ENCODE assay signal across 8 cellular contexts in the genomic region with DNA sequence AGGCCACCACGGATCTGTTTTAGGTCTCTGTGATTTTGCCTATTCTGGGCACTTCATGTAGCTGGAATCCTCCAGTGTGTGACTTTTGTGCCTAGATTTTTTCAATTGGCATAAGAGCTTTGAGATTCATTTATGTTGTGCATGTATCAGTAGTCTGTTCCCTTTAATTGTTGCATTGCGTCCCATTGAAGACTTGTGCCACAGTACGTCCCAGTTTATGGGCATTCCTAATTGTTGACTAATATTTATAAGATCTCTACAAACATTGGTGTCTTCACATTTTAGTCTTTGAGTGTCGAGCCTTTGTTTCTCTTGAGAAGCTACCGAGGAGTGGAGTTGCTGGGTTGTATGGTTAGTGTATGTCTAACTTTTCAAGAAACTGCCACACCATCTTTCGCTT. TPM values are rescaled to one million over a fixed set of nuclear protein-coding genes. Genes with fewer than 3 reads are reported as not detected.
DNase-seq lines count a peak whose midpoint lies in the region; ATAC-seq and TF ChIP-seq lines count a peak whose summit lies in the region.

No MANE protein-coding gene starts in this region.

- H3K27ac ChIP-seq in CD4-positive, alpha-beta memory T cell (ENCODE audit: low read depth, low read length): no peak overlapping the region
- H3K27ac ChIP-seq in KMS-11 (no peak overlapping the region), coronary artery (no peak overlapping the region), parathyroid adenoma (no peak overlapping the region)

- no peaks in the 10 kb centered on the region for H3K27me3 ChIP-seq in CD4-positive, alpha-beta memory T cell (ENCODE audit: insufficient read depth, low read length)
- no peaks in the 10 kb centered on the region for H3K27me3 ChIP-seq in KMS-11 (ENCODE audit: insufficient read depth, low read depth)
- H3K27me3 ChIP-seq in parathyroid adenoma (ENCODE audit: control insufficient read depth, insufficient read depth, low read length): no peaks in the 10 kb centered on the region
- H3K27me3 ChIP-seq in HAP-1 (ENCODE audit: low read depth): peaks cover 6% of the 10 kb centered on the region

- no peak for TF ChIP-seq CTCF in KMS-11 (conservative IDR thresholded peaks at IDR 0.05; ENCODE audit: low read depth, low read length)
- TF ChIP-seq CTCF in coronary artery (IDR thresholded peaks at IDR 0.05): no peak
- no peak for TF ChIP-seq CTCF in parathyroid adenoma (IDR thresholded peaks at IDR 0.05)

- H3K36me3 Mint-ChIP-seq in CD4-positive, alpha-beta memory T cell: peaks cover 0 to 3% of the 10 kb centered on the region in 2 donors

- no peak overlapping the region for H3K4me3 ChIP-seq in CD4-positive, alpha-beta memory T cell (ENCODE audit: low read length in 2 of 2)
- H3K4me3 ChIP-seq in KMS-11 (IDR thresholded peaks at IDR 0.05; ENCODE audit: insufficient read depth, low read depth, low read length) (no peak overlapping the region), coronary artery (peak overlapping the region; percentile 92), parathyroid adenoma (ENCODE audit: low read depth, low read length) (peak overlapping the region; percentile 24), HAP-1 (no peak overlapping the region)

- H3K9me3 ChIP-seq in CD4-positive, alpha-beta memory T cell (ENCODE audit: control insufficient read depth in 1 of 2, low read length in 2 of 2): no peaks in the 10 kb centered on the region
- no peaks in the 10 kb centered on the region for H3K9me3 ChIP-seq in parathyroid adenoma (ENCODE audit: control insufficient read depth, low read length)
- no peaks in the 10 kb centered on the region for H3K9me3 ChIP-seq in HAP-1

- H3K27ac Mint-ChIP-seq in CD4-positive, alpha-beta memory T cell: peak overlapping the region; percentile 26 to 88 (median 66)

- H3K79me2 ChIP-seq in KMS-11 (ENCODE audit: insufficient read depth, low read depth) (no peaks in the 10 kb centered on the region), parathyroid adenoma (peaks cover 6% of the 10 kb centered on the region)

- peaks cover 12% of the 10 kb centered on the region for H3K4me1 ChIP-seq in CD4-positive, alpha-beta memory T cell (ENCODE audit: insufficient read depth, low read length)
- H3K4me1 ChIP-seq in KMS-11 (ENCODE audit: low read depth, poor library complexity, severe bottlenecking) (peaks cover 9% of the 10 kb centered on the region), parathyroid adenoma (peaks cover 9% of the 10 kb centered on the region), HAP-1 (peaks cover 3% of the 10 kb centered on the region; the same call in 1 of the 2 replicates)

- peaks cover 10 to 36% (median 24%) of the 10 kb centered on the region in 4 donors for H3K4me1 Mint-ChIP-seq in CD4-positive, alpha-beta memory T cell

- no peak for ATAC-seq in HG03159 (IDR thresholded peaks at IDR 0.05; ENCODE audit: unreplicated experiment)

- CTCF ChIA-PET in CD4-positive, alpha-beta memory T cell (lab: Charles Lee; ENCODE audit: partially characterized antibody): interaction anchor here (0.6 to 2.0 kb wide), 4 partner anchors 8 to 35 kb away, joined by 3 to 10 read pairs (median 3); a partner anchor contains a TSS

- H4K20me1 ChIP-seq in KMS-11 (ENCODE audit: insufficient read depth): no peaks in the 10 kb centered on the region

- intact Hi-C loops in CD4-positive, alpha-beta memory T cell (cut with micrococcal nuclease): loop anchor here (1.0 to 10.0 kb wide), 2 partner anchors 34 to 1357 kb away; a partner anchor contains a TSS

- H3K27me3 Mint-ChIP-seq in CD4-positive, alpha-beta memory T cell: peaks cover 0 to 3% of the 10 kb centered on the region in 2 donors

- in situ Hi-C loops in HAP-1 (cut with MboI; ENCODE audit: low sequenced_read_pairs): no loop called here

- peak overlapping the region; percentile 78 to 87 (median 83) for H3K4me3 Mint-ChIP-seq in CD4-positive, alpha-beta memory T cell

- H3K9ac ChIP-seq in KMS-11 (no peak overlapping the region), parathyroid adenoma (no peak overlapping the region)

- H3K36me3 ChIP-seq in CD4-positive, alpha-beta memory T cell (ENCODE audit: insufficient read depth, low read length): no peaks in the 10 kb centered on the region
- H3K36me3 ChIP-seq in KMS-11 (ENCODE audit: insufficient read depth) (no peaks in the 10 kb centered on the region), parathyroid adenoma (ENCODE audit: control insufficient read depth, insufficient read depth, low read length) (no peaks in the 10 kb centered on the region), HAP-1 (replicated peaks) (no peaks in the 10 kb centered on the region)

- H2AFZ ChIP-seq in KMS-11 (ENCODE audit: low read depth) (peak overlapping the region; percentile 35; the same call in 1 of the 2 replicates), parathyroid adenoma (peak overlapping the region; percentile 88)

- POLR2A ChIA-PET in CD4-positive, alpha-beta memory T cell (lab: Charles Lee; ENCODE audit: partially characterized antibody): interaction anchor here (0.6 to 4.3 kb wide), 8 partner anchors 15 to 1040 kb away, joined by 3 to 47 read pairs (median 4); a partner anchor contains a TSS

- no peak for DNase-seq in CD4-positive, alpha-beta memory T cell
- DNase-seq in coronary artery (ENCODE audit: low spot score) (no peak), RPMI8226 (no peak), NCI-H2081 (lab: John Stamatoyannopoulos, UW) (no peak), HAP-1 (ENCODE audit: low spot score in 2 of 2) (no peak)

- H3K4me2 ChIP-seq in KMS-11 (peak overlapping the region; percentile 60), parathyroid adenoma (ENCODE audit: low read length) (no peak overlapping the region)

- no peaks in the 10 kb centered on the region for H3K9me3 Mint-ChIP-seq in CD4-positive, alpha-beta memory T cell

RNA-seq across cellular contexts. Expression of a gene that starts 0.7 kb away (rescaled TPM):
- 10 to 100 TPM; 28.7 to 32.0 TPM for total RNA-seq in CD4-positive, alpha-beta memory T cell
- polyA plus RNA-seq in CD4-positive, alpha-beta memory T cell: 10 to 100 TPM; 38.7 to 38.8 TPM

RNA-seq across cellular contexts. Expression of a gene that starts 33.9 kb away (rescaled TPM):
- total RNA-seq in CD4-positive, alpha-beta memory T cell: 1 to 10 TPM; 1.3 to 1.7 TPM
- 1 to 10 TPM in 1 of 2 donors, under 1 TPM in 1; 0.81 to 2.8 TPM for polyA plus RNA-seq in CD4-positive, alpha-beta memory T cell

RNA-seq across cellular contexts. Expression of a gene that starts 34.4 kb away (rescaled TPM):
- total RNA-seq in CD4-positive, alpha-beta memory T cell: 10 to 100 TPM; 50.1 to 55.3 TPM
- 10 to 100 TPM; 40.9 to 48.0 TPM for polyA plus RNA-seq in CD4-positive, alpha-beta memory T cell

RNA-seq across cellular contexts. Expression of a gene that starts 54.0 kb away (rescaled TPM):
- total RNA-seq in CD4-positive, alpha-beta memory T cell: 10 to 100 TPM; 10.8 to 10.9 TPM
- 1 to 10 TPM; 3.3 to 4.9 TPM for polyA plus RNA-seq in CD4-positive, alpha-beta memory T cell

Comparison
In these comparisons a context has a peak if more than half of its experiments do, and no peak if none do; other contexts are left out.
1. H3K4me3 ChIP-seq: peak in coronary artery (single experiment) and parathyroid adenoma (single experiment); none in CD4-positive, alpha-beta memory T cell (0 of 2), KMS-11 (single experiment) and HAP-1 (single experiment).